30 cellular contexts compared by ENCODE assay signal in genomic region chr4:53602390-53602789, GRCh38. TPM values are rescaled to one million over a fixed set of nuclear protein-coding genes. Genes with fewer than 3 reads are reported as not detected.
"Had no signal": no experiment of that assay in that cellular context is flagged by ENCODE, and none has a peak within 500 bp of the region (broad histone marks: within the 10 kb centered on the region; RNA-seq: fewer than 3 reads in every experiment).

No MANE protein-coding gene starts in this region.

- H3K9ac ChIP-seq: SK-N-SH had no signal

- H3K4me2 ChIP-seq: SK-N-SH had no signal

- DNase-seq: activated CD4-positive, alpha-beta memory T cell treated with anti-CD3 and anti-CD28 coated beads, Interleukin-2, amount 10 ng/mL, durations not matched to agents 7 days and 5 days; activated CD4-positive, alpha-beta T cell treated with anti-CD3 and anti-CD28 coated beads for 36 hours; activated effector memory CD4-positive, alpha-beta T cell treated with anti-CD3 and anti-CD28 coated beads, Interleukin-2, amount 50 U/mL, for 16 hours; activated naive CD4-positive, alpha-beta T cell; activated naive CD4-positive, alpha-beta T cell treated with anti-CD3 and anti-CD28 coated beads, Interleukin-2, amount 50 U/mL, for 16 hours; activated naive CD8-positive, alpha-beta T cell treated with anti-CD3 and anti-CD28 coated beads, Interleukin-2, amount 10 ng/mL, durations not matched to agents 7 days and 5 days; activated T-cell treated with anti-CD3 and anti-CD28 coated beads, Interleukin-2, amount 50 U/mL, for 1 hour; activated T-cell treated with anti-CD3 and anti-CD28 coated beads, Interleukin-2, amount 50 U/mL, for 72 hours; amygdala; colonic mucosa; Kasumi-1; MM.1S; MV-4-11; NCI-H1092; NCI-H1436 treated with DMSO at 0.1 percent for 48 hours; NCI-H1694 treated with DMSO at 0.1 percent for 48 hours; NCI-H2029; NCI-H524; NCI-H69; PC-3; Peyer's patch; RPMI8226; SHP77 treated with DMSO at 0.1 percent for 48 hours; SK-N-SH had no signal

- ATAC-seq: activated CD4-positive, alpha-beta T cell treated with anti-CD3 and anti-CD28 coated beads for 36 hours; activated CD4-positive, CD25-positive, alpha-beta regulatory T cell treated with anti-CD3 and anti-CD28 coated beads, Interleukin-2, amount 50 U/mL, for 24 hours; activated T-cell treated with anti-CD3 and anti-CD28 coated beads, Interleukin-2, amount 50 U/mL, for 72 hours; activated T-helper 17 cell treated with anti-CD3 and anti-CD28 coated beads, Interleukin-2, amount 50 U/mL, for 72 hours; PC-3 had no signal

- H3K4me1 ChIP-seq: ascending aorta, colonic mucosa, SJSA1 had no signal

- H3K4me3 ChIP-seq: ascending aorta, cardiac muscle cell, colonic mucosa, Peyer's patch, SJSA1 had no signal

- H3K36me3 ChIP-seq: ascending aorta, cardiac muscle cell, colonic mucosa, Peyer's patch, SJSA1 had no signal

- H3K27ac ChIP-seq: ascending aorta, cardiac muscle cell, colonic mucosa, Peyer's patch, SJSA1 had no signal

- H3K27me3 ChIP-seq: ascending aorta, cardiac muscle cell, colonic mucosa, Peyer's patch, SJSA1 had no signal

- H3K9me3 ChIP-seq: ascending aorta, colonic mucosa, Peyer's patch, SJSA1, SK-N-SH had no signal

RNA-seq across cellular contexts. Expression of gene LNX1, which starts 11.1 kb away (rescaled TPM):
- total RNA-seq: activated CD4-positive, alpha-beta memory T cell treated with anti-CD3 and anti-CD28 coated beads, Interleukin-2, amount 10 ng/mL, durations not matched to agents 7 days and 5 days; activated CD4-positive, alpha-beta T cell treated with anti-CD3 and anti-CD28 coated beads for 36 hours; activated CD8-positive, alpha-beta memory T cell treated with anti-CD3 and anti-CD28 coated beads for 36 hours; activated naive CD8-positive, alpha-beta T cell treated with anti-CD3 and anti-CD28 coated beads, Interleukin-2, amount 10 ng/mL, durations not matched to agents 7 days and 5 days; activated T-helper 17 cell treated with anti-CD3 and anti-CD28 coated beads, Interleukin-2, amount 50 U/mL, for 72 hours; SJSA1 had no signal
